Comparison of ENCODE assay signal across 8 cellular contexts in genomic region chr5:111511174-111512025, GRCh38. TPM values are rescaled to one million over a fixed set of nuclear protein-coding genes. Genes with fewer than 3 reads are reported as not detected.
DNase-seq lines count a peak whose midpoint lies in the region; ATAC-seq and TF ChIP-seq lines count a peak whose summit lies in the region.

No MANE protein-coding gene starts in this region.

- intact Hi-C loops in activated CD4-positive, alpha-beta T cell treated with anti-CD3 and anti-CD28 coated beads, Interleukin-2, amount 10 ng/mL, durations not matched to agents 24 days and 14 days (cut with micrococcal nuclease) = loop anchor here (1.0 to 5.0 kb wide), 9 partner anchors 39 to 774 kb away; partner anchors contain the start of genes NREP and SLC25A46
- intact Hi-C loops in prostate gland (cut with DNase I) = loop anchor here (5.0 kb wide), 1 partner anchor 246 kb away; the partner anchor contains the start of gene NREP

- no peak for DNase-seq in activated CD4-positive, alpha-beta T cell treated with anti-CD3 and anti-CD28 coated beads, Interleukin-2, amount 10 ng/mL, durations not matched to agents 24 days and 14 days
- DNase-seq in activated CD4-positive, alpha-beta T cell treated with anti-CD3 and anti-CD28 coated beads for 1 hour = no peak
- DNase-seq in WERI-Rb-1 = no peak
- peak; percentile 9 for DNase-seq in globus pallidus (ENCODE audit: low spot score)
- no peak for DNase-seq in prostate gland (ENCODE audit: low spot score)
- DNase-seq in H4 (ENCODE audit: low spot score) = no peak
- DNase-seq in SIG-M5 treated with dmso at 0.1 percent for 504 hours (lab: John Stamatoyannopoulos, UW; ENCODE audit: unreplicated experiment) = no peak

- no peaks in the 10 kb centered on the region for H3K27me3 Mint-ChIP-seq in activated CD4-positive, alpha-beta T cell treated with anti-CD3 and anti-CD28 coated beads, Interleukin-2, amount 10 ng/mL, durations not matched to agents 24 days and 14 days

- no peaks in the 10 kb centered on the region for H3K27me3 ChIP-seq in WERI-Rb-1 (ENCODE audit: insufficient read depth, low read depth, severe bottlenecking)
- H3K27me3 ChIP-seq in prostate gland (replicated peaks; ENCODE audit: insufficient read depth) = no peaks in the 10 kb centered on the region

- no peaks in the 10 kb centered on the region for H3K9me3 Mint-ChIP-seq in activated CD4-positive, alpha-beta T cell treated with anti-CD3 and anti-CD28 coated beads, Interleukin-2, amount 10 ng/mL, durations not matched to agents 24 days and 14 days

- ATAC-seq in HG03039 (IDR thresholded peaks at IDR 0.05; ENCODE audit: unreplicated experiment) = peak; percentile 3

- peak overlapping the region; percentile 99 for H3K4me3 Mint-ChIP-seq in activated CD4-positive, alpha-beta T cell treated with anti-CD3 and anti-CD28 coated beads, Interleukin-2, amount 10 ng/mL, durations not matched to agents 24 days and 14 days

- peaks cover 38% of the 10 kb centered on the region for H3K36me3 Mint-ChIP-seq in activated CD4-positive, alpha-beta T cell treated with anti-CD3 and anti-CD28 coated beads, Interleukin-2, amount 10 ng/mL, durations not matched to agents 24 days and 14 days (ENCODE audit: low read depth)

- peak overlapping the region; percentile 85 for H3K27ac ChIP-seq in WERI-Rb-1
- peak overlapping the region; percentile 84 to 87 for H3K27ac ChIP-seq in prostate gland

- no peaks in the 10 kb centered on the region for H3K9me3 ChIP-seq in WERI-Rb-1 (ENCODE audit: severe bottlenecking)
- no peaks in the 10 kb centered on the region for H3K9me3 ChIP-seq in prostate gland

- H3K4me3 ChIP-seq in WERI-Rb-1 (ENCODE audit: low read depth, low read length) (peak overlapping the region; percentile 86), prostate gland (peak overlapping the region; percentile 60 to 61)

- H3K4me1 ChIP-seq in prostate gland (replicated peaks) = peaks cover 7% of the 10 kb centered on the region

- TF ChIP-seq POLR2A in prostate gland (IDR thresholded peaks at IDR 0.05) = no peak

- peaks cover 52% of the 10 kb centered on the region for H3K4me1 Mint-ChIP-seq in activated CD4-positive, alpha-beta T cell treated with anti-CD3 and anti-CD28 coated beads, Interleukin-2, amount 10 ng/mL, durations not matched to agents 24 days and 14 days

- TF ChIP-seq CTCF in WERI-Rb-1 (IDR thresholded peaks at IDR 0.05; ENCODE audit: low read depth, low read length) = no peak
- TF ChIP-seq CTCF in prostate gland (IDR thresholded peaks at IDR 0.05) = no peak

- WGBS in prostate gland = 2% methylated on average over 9 of the region's 9 CpGs

- no peaks in the 10 kb centered on the region for H3K36me3 ChIP-seq in WERI-Rb-1
- no peaks in the 10 kb centered on the region for H3K36me3 ChIP-seq in prostate gland

- H3K27ac Mint-ChIP-seq in activated CD4-positive, alpha-beta T cell treated with anti-CD3 and anti-CD28 coated beads, Interleukin-2, amount 10 ng/mL, durations not matched to agents 24 days and 14 days = peak overlapping the region; percentile 99

RNA-seq across cellular contexts. Expression of gene STARD4, which starts 0.9 kb away (rescaled TPM):
- total RNA-seq in activated CD4-positive, alpha-beta T cell treated with anti-CD3 and anti-CD28 coated beads, Interleukin-2, amount 10 ng/mL, durations not matched to agents 24 days and 14 days = 118 and 122 TPM in 2 replicates
- 10 to 100 TPM; 12.1 to 13.4 TPM for total RNA-seq in prostate gland
- total RNA-seq in H4 (2014; rRNA removed; shearing (Covaris generic)) = 67.1 and 91.0 TPM in 2 replicates
